In the genomic region with DNA sequence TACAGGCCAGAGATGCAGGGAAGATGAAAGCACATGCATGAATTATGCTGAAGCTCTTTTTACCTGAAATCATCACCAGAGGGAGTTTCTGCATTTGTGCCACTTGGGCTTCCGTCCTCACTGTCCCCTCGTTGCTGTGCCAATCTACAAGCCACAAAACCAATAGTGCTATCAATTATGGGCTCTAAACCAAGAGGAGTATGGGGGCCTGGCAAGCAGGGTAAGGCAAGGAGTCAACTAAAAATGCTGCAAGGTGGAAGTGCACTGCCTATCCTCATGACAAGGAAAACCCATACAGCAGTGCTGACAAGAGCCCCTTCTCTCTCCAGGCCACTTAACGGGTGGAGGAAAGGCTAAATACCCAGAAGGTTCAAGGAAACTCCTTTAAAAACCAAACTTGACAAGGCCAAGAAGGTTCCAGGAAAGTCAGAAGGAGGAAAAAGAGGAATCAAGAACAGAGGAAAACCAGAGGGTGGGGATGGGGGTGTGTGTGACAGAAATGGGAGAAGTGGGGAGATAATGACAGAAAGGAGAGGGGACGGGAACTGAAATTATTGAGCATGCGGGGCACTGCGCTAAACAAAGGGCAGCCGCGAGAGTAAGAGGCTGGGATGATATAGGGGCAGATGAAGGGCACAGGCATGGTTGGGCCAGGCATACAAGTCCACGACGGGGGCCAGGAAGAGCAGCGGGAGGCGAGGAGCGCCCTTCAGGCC, we compare ENCODE assay signal across 8 cellular contexts. TPM values are rescaled to one million over a fixed set of nuclear protein-coding genes. Genes with fewer than 3 reads are reported as not detected.
DNase-seq lines count a peak whose midpoint lies in the region; ATAC-seq, FAIRE-seq and TF ChIP-seq lines count a peak whose summit lies in the region.

No MANE protein-coding gene starts in this region.

- H3K79me2 ChIP-seq in Loucy (ENCODE audit: insufficient read depth, low read length) (peaks cover 19% of the 10 kb centered on the region), mesendoderm (ENCODE audit: control insufficient read depth, insufficient read depth, low read length) (no peaks in the 10 kb centered on the region)

- no peaks in the 10 kb centered on the region for H3K27me3 ChIP-seq in Loucy (ENCODE audit: insufficient read depth, low read length, poor library complexity, severe bottlenecking)
- no peaks in the 10 kb centered on the region for H3K27me3 ChIP-seq in dorsolateral prefrontal cortex
- H3K27me3 ChIP-seq in mesendoderm (ENCODE audit: insufficient read depth, low read length, poor library complexity): no peaks in the 10 kb centered on the region
- no peaks in the 10 kb centered on the region for H3K27me3 ChIP-seq in subcutaneous abdominal adipose tissue (ENCODE audit: control insufficient read depth in 5 of 5, insufficient read depth in 4 of 5, low read length in 5 of 5)

- no peaks in the 10 kb centered on the region for H3K36me3 ChIP-seq in Loucy (ENCODE audit: insufficient read depth, low read length)
- H3K36me3 ChIP-seq in mesendoderm (ENCODE audit: control insufficient read depth, insufficient read depth, low read length): no peaks in the 10 kb centered on the region
- H3K36me3 ChIP-seq in subcutaneous abdominal adipose tissue (ENCODE audit: control insufficient read depth in 5 of 5, insufficient read depth in 5 of 5, low read length in 5 of 5): peaks cover 5 to 26% (median 18%) of the 10 kb centered on the region in 5 donors

- no peaks in the 10 kb centered on the region for H4K20me1 ChIP-seq in Loucy (ENCODE audit: insufficient read depth, low read length, poor library complexity, severe bottlenecking)

- peaks cover 4% of the 10 kb centered on the region for H3K79me1 ChIP-seq in mesendoderm (ENCODE audit: low read length)

- H3K9ac ChIP-seq in Loucy (ENCODE audit: low read depth, low read length, poor library complexity, severe bottlenecking): peak overlapping the region; percentile 89
- peak overlapping the region; percentile 88 for H3K9ac ChIP-seq in mesendoderm (ENCODE audit: low read length)
- peak overlapping the region; percentile 61 to 85 (median 71) for H3K9ac ChIP-seq in subcutaneous abdominal adipose tissue (ENCODE audit: low read length in 5 of 5)

- no peak overlapping the region for H4K5ac ChIP-seq in mesendoderm (ENCODE audit: low read length)

- intact Hi-C loops in dorsolateral prefrontal cortex (cut with DNase I): loop anchor here (5.0 to 10.0 kb wide), 2 partner anchors 101 to 196 kb away; partner anchors contain the start of genes RHOT1 (in 2 of the 2) and PSMD11 (in 1 of the 2)

- POLR2A ChIA-PET in A549 (lab: Yijun Ruan, JAX): interaction anchor here (0.6 to 1.2 kb wide), 3 partner anchors 9 to 103 kb away, joined by 5 to 7 read pairs (median 5); partner anchors contain the start of genes PSMD11 and ZNF207

- FAIRE-seq in A549 (lab: Jason Lieb, UNC): peak; percentile 76

- H3K23ac ChIP-seq in mesendoderm (ENCODE audit: low read length): no peak overlapping the region

- H3K4me3 ChIP-seq in A549 (peak overlapping the region; percentile 69), Loucy (ENCODE audit: low read length, poor library complexity, severe bottlenecking) (peak overlapping the region; percentile 85), dorsolateral prefrontal cortex (peak overlapping the region; percentile 56 to 83 (median 73)), mesendoderm (ENCODE audit: low read length) (peak overlapping the region; percentile 72), subcutaneous abdominal adipose tissue (ENCODE audit: low read depth in 1 of 5, low read length in 5 of 5) (peak overlapping the region; percentile 82 to 89 (median 84))

- DNase-seq in A549 (ENCODE audit: low read depth in 1 of 2, low spot score in 1 of 2) (peak in 1 of 2 experiments; percentile 70), dorsolateral prefrontal cortex (peak in 2 of 10 donors; percentile 15 to 40), mesendoderm (peak; percentile 29)
- DNase-seq in activated CD4-positive, CD25-positive, alpha-beta regulatory T cell treated with anti-CD3 and anti-CD28 coated beads, Interleukin-2, amount 50 U/mL, for 16 hours (ENCODE audit: low read depth, low spot score): peak; percentile 16

- H3F3A ChIP-seq in Loucy (ENCODE audit: low read depth): no peaks in the 10 kb centered on the region

- H4K8ac ChIP-seq in mesendoderm (ENCODE audit: low read depth, low read length): peak overlapping the region; percentile 28

- no peak overlapping the region for H2BK5ac ChIP-seq in mesendoderm (ENCODE audit: low read length)

- WGBS in A549 (ENCODE audit: missing lambda C conversion rate): 6% methylated on average over 13 of the region's 13 CpGs
- WGBS in mesendoderm (ENCODE audit: extremely low coverage, insufficient coverage, low lambda C conversion rate): no CpG with 5 or more reads among the region's 13 CpGs

- TF ChIP-seq POLR2A in A549 (IDR thresholded peaks at IDR 0.05; ENCODE audit: low read length): no peak

- H3K4me1 ChIP-seq in A549 (peaks cover 10% of the 10 kb centered on the region; the same call in 1 of the 3 replicates), Loucy (ENCODE audit: insufficient read depth, low read length, poor library complexity, severe bottlenecking) (peaks cover 18% of the 10 kb centered on the region), mesendoderm (ENCODE audit: control insufficient read depth, low read depth, low read length) (peaks cover 4% of the 10 kb centered on the region), subcutaneous abdominal adipose tissue (ENCODE audit: control insufficient read depth in 5 of 5, insufficient read depth in 5 of 5, low read length in 5 of 5) (peaks cover 6 to 21% (median 17%) of the 10 kb centered on the region in 5 donors)

- CTCF ChIA-PET in A549 (lab: Yijun Ruan, JAX): interaction anchor here (0.6 to 3.0 kb wide), 6 partner anchors 11 to 103 kb away, joined by 3 to 13 read pairs (median 3); partner anchors contain the start of gene PSMD11

- H2AK5ac ChIP-seq in mesendoderm (ENCODE audit: low read length): no peak overlapping the region

- H3K9me3 ChIP-seq in A549 (no peaks in the 10 kb centered on the region), Loucy (ENCODE audit: insufficient read depth, low read depth, low read length) (no peaks in the 10 kb centered on the region), subcutaneous abdominal adipose tissue (ENCODE audit: control insufficient read depth in 5 of 5, low read length in 5 of 5) (no peaks in the 10 kb centered on the region)

- peak overlapping the region; percentile 70 for H3K4ac ChIP-seq in mesendoderm (ENCODE audit: low read depth, low read length)

- no peak overlapping the region for H2BK15ac ChIP-seq in mesendoderm (replicated peaks; ENCODE audit: low read depth)

- H3K27ac ChIP-seq in A549 (peak overlapping the region; percentile 83 to 96), dorsolateral prefrontal cortex (peak overlapping the region in 58 of 59 donors; percentile 26 to 95 (median 87)), mesendoderm (ENCODE audit: low read depth, low read length) (no peak overlapping the region), subcutaneous abdominal adipose tissue (ENCODE audit: low read depth, low read length) (peak overlapping the region; percentile 46)

- no peak for TF ChIP-seq EP300 in A549 (IDR thresholded peaks at IDR 0.05)

- peak; percentile 49 to 64 for ATAC-seq in A549
- ATAC-seq in GM18511 (IDR thresholded peaks at IDR 0.05; ENCODE audit: unreplicated experiment): peak; percentile 37
- ATAC-seq in HG02840 (IDR thresholded peaks at IDR 0.05; ENCODE audit: low FRiP score, unreplicated experiment): no peak

- TF ChIP-seq CTCF in A549 (IDR thresholded peaks at IDR 0.05) (0 out of 3 replicates have a peak, but pooled peaks have one; percentile 27), Loucy (conservative IDR thresholded peaks at IDR 0.05; ENCODE audit: low read length) (peak; percentile 42), dorsolateral prefrontal cortex (IDR thresholded peaks at IDR 0.05 in 54 of 56, conservative IDR thresholded peaks at IDR 0.05 in 2 of 56; ENCODE audit: low read depth in 1 of 56, partially characterized antibody in 56 of 56) (peak in 13 of 56 donors; percentile 8 to 35 (median 18))

- H3K9me2 ChIP-seq in Loucy (replicated peaks; ENCODE audit: low read depth, low read length): no peaks in the 10 kb centered on the region

- H3K4me2 ChIP-seq in A549 (peak overlapping the region; percentile 94), Loucy (ENCODE audit: low read depth, low read length, poor library complexity, severe bottlenecking) (peak overlapping the region; percentile 95), mesendoderm (ENCODE audit: low read length) (peak overlapping the region; percentile 14)

- H2BK120ac ChIP-seq in mesendoderm (ENCODE audit: low read depth, low read length): no peak overlapping the region

- no peak overlapping the region for H3K18ac ChIP-seq in mesendoderm (ENCODE audit: low read length)

- 0 out of 5 replicates have a peak, but pooled peaks of 1 of the 2 experiments have one; percentile 14 for TF ChIP-seq RAD21 in A549 (conservative IDR thresholded peaks at IDR 0.05 in 1 of 2, IDR thresholded peaks at IDR 0.05 in 1 of 2)

- H3K56ac ChIP-seq in mesendoderm (ENCODE audit: low read length): peak overlapping the region; percentile 94

- peak overlapping the region; percentile 81 for H2AFZ ChIP-seq in Loucy (ENCODE audit: low read length)

TF ChIP-seq in A549, 52 proteins besides CTCF, POLR2A, EP300 and RAD21 (continues in another document):
- TF ChIP-seq HDAC2 (IDR thresholded peaks at IDR 0.05): 0 out of 2 replicates have a peak, but pooled peaks have one; percentile 43

RNA-seq across cellular contexts. Expression of gene C17orf75, which starts 0.7 kb away (rescaled TPM):
- polyA plus RNA-seq in A549 (2011; rRNA removed) (36.9 and 49.6 TPM in 2 replicates), A549 (2017; fragmentation: RNase III; extraction: RNeasy Plus Mini Kit Qiagen cat#74134 plus additional on column Dnase treatment) (36.3 to 43.8 TPM (median 38.2 TPM) in 3 replicates)
- 15.5 and 15.7 TPM in 2 replicates for polyA plus RNA-seq in A549 (2012; cell fraction: cytosol; rRNA removed)
- polyA plus RNA-seq in A549 (2012; cell fraction: nucleus; rRNA removed): 17.4 and 19.9 TPM in 2 replicates
- 17.9 and 19.5 TPM in 2 replicates for polyA minus RNA-seq in A549 (2011; rRNA and poly(A)+ RNA removed)
- total RNA-seq in dorsolateral prefrontal cortex: 10 to 100 TPM; 13.8 to 48.9 (median 32.4) TPM
- polyA plus RNA-seq in mesendoderm (2013, experiment 1 of 2): 30.9 TPM
- polyA plus RNA-seq in mesendoderm (2013, experiment 2 of 2): 31.9 TPM

RNA-seq across cellular contexts. Expression of gene ZNF207, which starts 8.7 kb away (rescaled TPM):
- polyA plus RNA-seq in A549 (2011; rRNA removed) (292 and 296 TPM in 2 replicates), A549 (2017; fragmentation: RNase III; extraction: RNeasy Plus Mini Kit Qiagen cat#74134 plus additional on column Dnase treatment) (188 to 208 TPM (median 188 TPM) in 3 replicates)
- polyA plus RNA-seq in A549 (2012; cell fraction: cytosol; rRNA removed): 159 and 197 TPM in 2 replicates
- polyA plus RNA-seq in A549 (2012; cell fraction: nucleus; rRNA removed): 173 and 216 TPM in 2 replicates
- polyA minus RNA-seq in A549 (2011; rRNA and poly(A)+ RNA removed): 290 and 357 TPM in 2 replicates
- 100 to 1,000 TPM; 116 to 206 (median 155) TPM for total RNA-seq in dorsolateral prefrontal cortex
- polyA plus RNA-seq in mesendoderm (2013, experiment 1 of 2): 270 TPM
- polyA plus RNA-seq in mesendoderm (2013, experiment 2 of 2): 263 TPM

Comparison
In these comparisons a context has a peak if more than half of its experiments do, and no peak if none do; other contexts are left out.
1. H3K4me2 ChIP-seq: peak in every context shown above with its lines; median percentile 95 in Loucy; 94 in A549; 14 in mesendoderm.